ENCODE assay signal across 11 cellular contexts in genomic region chr9:4293293-4293931, GRCh38. TPM values are rescaled to one million over a fixed set of nuclear protein-coding genes. Genes with fewer than 3 reads are reported as not detected.
DNase-seq lines count a peak whose midpoint lies in the region; ATAC-seq, FAIRE-seq and TF ChIP-seq lines count a peak whose summit lies in the region.
"Had no signal": no experiment of that assay in that cellular context is flagged by ENCODE, and none has a peak within 500 bp of the region (broad histone marks: within the 10 kb centered on the region; RNA-seq: fewer than 3 reads in every experiment).

No MANE protein-coding gene starts in this region.

- H3K27me3 Mint-ChIP-seq in stimulated activated naive B cell treated with anti-CD40 and anti-IgM and Interleukin-4, amounts not matched to agents 10 μg/mL and 1 μg/mL and 100 μg/mL, for 72 hours, result peaks cover 51 to 59% of the 10 kb centered on the region in 2 donors
- H3K27me3 Mint-ChIP-seq: activated naive CD8-positive, alpha-beta T cell had no signal

- H3K36me3 ChIP-seq in suprapubic skin, result no peaks in the 10 kb centered on the region

- no peak overlapping the region for H3K4me3 Mint-ChIP-seq in stimulated activated naive B cell treated with anti-CD40 and anti-IgM and Interleukin-4, amounts not matched to agents 10 μg/mL and 1 μg/mL and 100 μg/mL, for 72 hours
- H3K4me3 Mint-ChIP-seq: activated naive CD8-positive, alpha-beta T cell; naive B cell; stimulated activated naive CD8-positive, alpha-beta T cell treated with anti-CD3 and anti-CD28 coated beads, Interleukin-15, Interleukin-2, amounts not matched to agents 100 ng/mL and 50 ng/mL, for 24 hours had no signal

- peak overlapping the region; percentile 55 for H3K27ac ChIP-seq in suprapubic skin

- DNase-seq in HK-2 (ENCODE audit: unreplicated experiment), result peak; percentile 45
- DNase-seq in amniotic stem cell (lab: John Stamatoyannopoulos, UW), result peak; percentile 85
- DNase-seq in suprapubic skin (ENCODE audit: low spot score in 2 of 2), result peak in 1 of 2 donors; percentile 67
- DNase-seq in GM20000 (ENCODE audit: low spot score), result no peak
- DNase-seq in stimulated activated naive B cell treated with anti-CD40 and anti-IgM and Interleukin-4, amounts not matched to agents 10 μg/mL and 1 μg/mL and 100 μg/mL, for 72 hours, result no peak
- DNase-seq: naive B cell had no signal

- peaks cover 0 to 3% of the 10 kb centered on the region in 2 donors for H3K36me3 Mint-ChIP-seq in stimulated activated naive B cell treated with anti-CD40 and anti-IgM and Interleukin-4, amounts not matched to agents 10 μg/mL and 1 μg/mL and 100 μg/mL, for 72 hours
- H3K36me3 Mint-ChIP-seq: activated naive CD8-positive, alpha-beta T cell; naive B cell had no signal

- no peak for TF ChIP-seq EP300 in suprapubic skin (IDR thresholded peaks at IDR 0.05)

- H3K4me1 ChIP-seq in suprapubic skin, result peaks cover 9% of the 10 kb centered on the region

- no peak for TF ChIP-seq POLR2A in suprapubic skin (IDR thresholded peaks at IDR 0.05)

- peak; percentile 81 for FAIRE-seq in islet of Langerhans (lab: Jason Lieb, UNC)

- peaks cover 9 to 16% of the 10 kb centered on the region in 2 donors for H3K4me1 Mint-ChIP-seq in stimulated activated naive B cell treated with anti-CD40 and anti-IgM and Interleukin-4, amounts not matched to agents 10 μg/mL and 1 μg/mL and 100 μg/mL, for 72 hours

- WGBS in suprapubic skin, result 59% methylated on average over 5 of the region's 5 CpGs

- no peak overlapping the region for H3K4me3 ChIP-seq in suprapubic skin

- no peaks in the 10 kb centered on the region for H3K9me3 Mint-ChIP-seq in stimulated activated naive B cell treated with anti-CD40 and anti-IgM and Interleukin-4, amounts not matched to agents 10 μg/mL and 1 μg/mL and 100 μg/mL, for 72 hours
- H3K9me3 Mint-ChIP-seq: naive B cell; stimulated activated naive CD8-positive, alpha-beta T cell treated with anti-CD3 and anti-CD28 coated beads, Interleukin-15, Interleukin-2, amounts not matched to agents 100 ng/mL and 50 ng/mL, for 24 hours had no signal

- TF ChIP-seq CTCF in suprapubic skin (IDR thresholded peaks at IDR 0.05), result no peak
- TF ChIP-seq CTCF in GM20000 (IDR thresholded peaks at IDR 0.05; ENCODE audit: extremely low read depth, missing control alignments), result no peak

- H3K9me3 ChIP-seq in suprapubic skin, result no peaks in the 10 kb centered on the region

- H3K27ac Mint-ChIP-seq in stimulated activated naive B cell treated with anti-CD40 and anti-IgM and Interleukin-4, amounts not matched to agents 10 μg/mL and 1 μg/mL and 100 μg/mL, for 72 hours, result no peak overlapping the region
- H3K27ac Mint-ChIP-seq: activated naive CD8-positive, alpha-beta T cell; naive B cell had no signal

- no peak for ATAC-seq in GM21515 (IDR thresholded peaks at IDR 0.05; ENCODE audit: unreplicated experiment)
- ATAC-seq in GM21737 (IDR thresholded peaks at IDR 0.05; ENCODE audit: unreplicated experiment), result no peak
- ATAC-seq in stimulated activated naive B cell treated with anti-CD40 and anti-IgM and Interleukin-4, amounts not matched to agents 10 μg/mL and 1 μg/mL and 100 μg/mL, for 72 hours (replicated peaks), result no peak

- H3K27me3 ChIP-seq in suprapubic skin, result no peaks in the 10 kb centered on the region

RNA-seq across cellular contexts. Expression of gene GLIS3, which starts 6.5 kb away (rescaled TPM):
- 1 to 10 TPM; 2.0 to 4.5 (median 2.9) TPM for total RNA-seq in suprapubic skin

Comparison
In these comparisons a context has a peak if more than half of its experiments do, and no peak if none do; other contexts are left out.
1. DNase-seq: peak in HK-2 (single experiment) and amniotic stem cell (single experiment); none in GM20000 (single experiment) and stimulated activated naive B cell treated with anti-CD40 and anti-IgM and Interleukin-4, amounts not matched to agents 10 μg/mL and 1 μg/mL and 100 μg/mL, for 72 hours (single experiment).